Comparison of ENCODE assay signal across 8 cellular contexts in genomic region chr6:37103169-37104039, GRCh38.
DNase-seq lines count a peak whose midpoint lies in the region; ATAC-seq and TF ChIP-seq lines count a peak whose summit lies in the region.

No MANE protein-coding gene starts in this region.

- H3K9ac ChIP-seq in HUES48 (ENCODE audit: low read depth, low read length), result peak overlapping the region; percentile 33; the same call in 1 of the 2 replicates
- H3K9ac ChIP-seq in iPS-15b (ENCODE audit: low read depth, low read length), result no peak overlapping the region

- H3K4me3 Mint-ChIP-seq in CD4-positive, alpha-beta T cell, result peak overlapping the region; percentile 72

- no peaks in the 10 kb centered on the region for H3K9me3 Mint-ChIP-seq in CD4-positive, alpha-beta T cell

- TF ChIP-seq CTCF in CD4-positive, alpha-beta T cell (IDR thresholded peaks at IDR 0.05), result no peak
- TF ChIP-seq CTCF in OCI-LY7 (conservative IDR thresholded peaks at IDR 0.05; ENCODE audit: low read length), result no peak
- no peak for TF ChIP-seq CTCF in astrocyte of the spinal cord (IDR thresholded peaks at IDR 0.05; ENCODE audit: low read depth, low read length)

- H3K4me1 ChIP-seq in HUES48 (ENCODE audit: control insufficient read depth, insufficient read depth, low read length) (peaks cover 45% of the 10 kb centered on the region), OCI-LY7 (ENCODE audit: insufficient read depth, low read length, poor library complexity, severe bottlenecking) (peaks cover 54% of the 10 kb centered on the region), iPS-15b (ENCODE audit: control insufficient read depth, insufficient read depth, low read length) (peaks cover 27% of the 10 kb centered on the region)

- H3K9me3 ChIP-seq in CD4-positive, alpha-beta T cell (ENCODE audit: control insufficient read depth, low read length), result no peaks in the 10 kb centered on the region
- H3K9me3 ChIP-seq in HUES48 (ENCODE audit: control insufficient read depth, insufficient read depth, low read length) (no peaks in the 10 kb centered on the region), OCI-LY7 (ENCODE audit: low read length) (no peaks in the 10 kb centered on the region), iPS-15b (ENCODE audit: control insufficient read depth, insufficient read depth, low read length) (no peaks in the 10 kb centered on the region)

- no peaks in the 10 kb centered on the region for H3K27me3 Mint-ChIP-seq in CD4-positive, alpha-beta T cell

- CTCF ChIA-PET in CD4-positive, alpha-beta T cell (lab: Charles Lee), result interaction anchor here (0.9 to 1.8 kb wide), 7 partner anchors 8 to 218 kb away, joined by 3 to 5 read pairs (median 4); partner anchors contain the start of gene C6orf89
- CTCF ChIA-PET in OCI-LY7 (lab: Charles Lee; ENCODE audit: unreplicated experiment), result no interaction called here

- H3K27ac ChIP-seq in CD4-positive, alpha-beta T cell (ENCODE audit: low read depth, low read length), result no peak overlapping the region
- H3K27ac ChIP-seq in HUES48 (ENCODE audit: low read depth, low read length) (peak overlapping the region; percentile 93), OCI-LY7 (ENCODE audit: low read depth, low read length, poor library complexity, severe bottlenecking) (peak overlapping the region; percentile 74)

- POLR2A ChIA-PET in CD4-positive, alpha-beta T cell (lab: Charles Lee), result interaction anchor here (0.6 to 2.3 kb wide), 5 partner anchors 10 to 715 kb away, joined by 3 to 10 read pairs (median 4); no protein-coding TSS in a partner anchor
- POLR2A ChIA-PET in OCI-LY7 (lab: Charles Lee), result interaction anchor here (1.0 to 2.1 kb wide), 5 partner anchors 53 to 68 kb away, joined by 3 to 12 read pairs (median 5); no protein-coding TSS in a partner anchor

- BruUV-seq in OCI-LY7 (replicated peaks; lab: Mats Ljungman, UMichigan), result no TSS peak

- H3K4me1 Mint-ChIP-seq in CD4-positive, alpha-beta T cell (ENCODE audit: low read depth), result peaks cover 39% of the 10 kb centered on the region

- ATAC-seq in CD4-positive, alpha-beta T cell (ENCODE audit: poor library complexity), result no peak
- ATAC-seq in sciatic nerve, result peak; percentile 35
- no peak for ATAC-seq in HG02870 (IDR thresholded peaks at IDR 0.05; ENCODE audit: unreplicated experiment)

- H3K79me2 ChIP-seq in OCI-LY7 (ENCODE audit: insufficient read depth, low read depth, low read length), result no peaks in the 10 kb centered on the region

- H3K27ac Mint-ChIP-seq in CD4-positive, alpha-beta T cell, result peak overlapping the region; percentile 81

- H3K4me3 ChIP-seq in HUES48 (ENCODE audit: low read depth, low read length) (peak overlapping the region; percentile 58), OCI-LY7 (ENCODE audit: low read depth, low read length, poor library complexity, severe bottlenecking) (peak overlapping the region; percentile 64), astrocyte of the spinal cord (ENCODE audit: low read depth, low read length) (peak overlapping the region; percentile 41), iPS-15b (ENCODE audit: low read depth, low read length) (peak overlapping the region; percentile 58)

- H3K36me3 Mint-ChIP-seq in CD4-positive, alpha-beta T cell (ENCODE audit: low read depth), result no peaks in the 10 kb centered on the region

- peak overlapping the region; percentile 72 for H2AFZ ChIP-seq in OCI-LY7 (ENCODE audit: low read length)

- no peaks in the 10 kb centered on the region for H4K20me1 ChIP-seq in OCI-LY7 (ENCODE audit: insufficient read depth, low read length)

- H3K4me2 ChIP-seq in OCI-LY7 (ENCODE audit: low read length), result peak overlapping the region; percentile 90

- no peaks in the 10 kb centered on the region for H3K27me3 ChIP-seq in CD4-positive, alpha-beta T cell (ENCODE audit: control insufficient read depth, insufficient read depth, low read length)
- no peaks in the 10 kb centered on the region for H3K27me3 ChIP-seq in HUES48 (ENCODE audit: control insufficient read depth, insufficient read depth, low read length)
- no peaks in the 10 kb centered on the region for H3K27me3 ChIP-seq in iPS-15b (ENCODE audit: control insufficient read depth, insufficient read depth, low read length)

- DNase-seq in CD4-positive, alpha-beta T cell, result peak in 2 of 10 experiments; percentile 2 to 7
- DNase-seq in OCI-LY7 (ENCODE audit: low spot score) (peak; percentile 73), astrocyte of the spinal cord (ENCODE audit: low read depth, low spot score) (no peak), sciatic nerve (ENCODE audit: low spot score) (peak; percentile 65), RKO (ENCODE audit: low spot score) (no peak)

- intact Hi-C loops in CD4-positive, alpha-beta T cell (cut with DNase I, micrococcal nuclease), result loop anchor here (2.0 to 5.0 kb wide), 3 partner anchors 53 to 69 kb away; partner anchors contain the start of gene PIM1 (in 1 of the 2)
- intact Hi-C loops in OCI-LY7 (cut with micrococcal nuclease; ENCODE audit: unreplicated experiment), result loop anchor here (5.0 kb wide), 1 partner anchor 216 kb away; the partner anchor contains the start of gene C6orf89
- intact Hi-C loops in sciatic nerve (cut with DNase I), result no loop called here

- in situ Hi-C loops in astrocyte of the spinal cord (cut with HindIII; ENCODE audit: low sequenced_read_pairs), result no loop called here

- H3K36me3 ChIP-seq in HUES48 (ENCODE audit: control insufficient read depth, insufficient read depth, low read length) (no peaks in the 10 kb centered on the region), OCI-LY7 (ENCODE audit: insufficient read depth, low read length) (no peaks in the 10 kb centered on the region), iPS-15b (ENCODE audit: control insufficient read depth, insufficient read depth, low read length) (no peaks in the 10 kb centered on the region)

- no peaks in the 10 kb centered on the region for H3K9me2 ChIP-seq in OCI-LY7 (ENCODE audit: insufficient read depth, low read length)

Comparison
In these comparisons a context has a peak if more than half of its experiments do, and no peak if none do; other contexts are left out.
1. DNase-seq: peak in OCI-LY7 (single experiment) and sciatic nerve (single experiment); none in astrocyte of the spinal cord (single experiment) and RKO (single experiment).
2. Peak in every context shown above with its lines, with median percentiles within 50 percentile points of each other: H3K4me3 ChIP-seq.